27 cellular contexts compared by ENCODE assay signal in the genomic region with DNA sequence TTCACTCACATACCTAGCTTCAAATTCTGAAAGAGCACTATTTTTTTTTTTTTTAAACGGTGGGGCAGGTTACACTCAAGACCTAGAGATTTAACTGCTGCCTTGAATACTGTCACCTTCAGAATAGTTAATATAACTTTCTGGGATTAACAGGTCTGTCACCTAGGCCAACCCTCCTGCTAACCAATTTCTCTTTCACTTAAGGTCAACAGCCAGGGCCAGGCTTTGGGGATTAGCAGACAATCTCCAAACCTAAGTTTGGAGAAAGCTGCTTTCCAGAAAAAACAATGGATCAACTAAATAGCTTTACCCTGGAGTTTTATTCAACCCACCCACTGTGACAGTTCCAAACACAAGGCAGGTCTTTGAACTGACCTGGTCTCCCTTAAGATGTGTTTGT.
"Had no signal": no experiment of that assay in that cellular context is flagged by ENCODE, and none has a peak within 500 bp of the region (broad histone marks: within the 10 kb centered on the region; RNA-seq: fewer than 3 reads in every experiment).

No MANE protein-coding gene starts in this region.

- H3K27me3 ChIP-seq: cardiac muscle cell, Peyer's patch had no signal

- H3K4me1 Mint-ChIP-seq: activated CD4-positive, alpha-beta T cell treated with anti-CD3 and anti-CD28 coated beads, Interleukin-2, amount 10 ng/mL, durations not matched to agents 24 days and 14 days; activated naive CD8-positive, alpha-beta T cell treated with anti-CD3 and anti-CD28 coated beads for 36 hours; activated T-helper 17 cell treated with anti-CD3 and anti-CD28 coated beads, Interleukin-2, amount 50 U/mL, for 72 hours had no signal

- H3K4me3 ChIP-seq: cardiac muscle cell, Peyer's patch had no signal

- H3K27ac ChIP-seq: cardiac muscle cell, KMS-11, RWPE1 had no signal

- H3K4me3 Mint-ChIP-seq: activated CD4-positive, alpha-beta T cell treated with anti-CD3 and anti-CD28 coated beads, Interleukin-2, amount 10 ng/mL, durations not matched to agents 24 days and 14 days; activated CD8-positive, alpha-beta T cell treated with anti-CD3 and anti-CD28 coated beads for 36 hours; activated naive CD8-positive, alpha-beta T cell treated with anti-CD3 and anti-CD28 coated beads for 36 hours; activated T-cell treated with anti-CD3 and anti-CD28 coated beads, Interleukin-2, amount 50 U/mL, for 72 hours; activated T-helper 17 cell treated with anti-CD3 and anti-CD28 coated beads, Interleukin-2, amount 50 U/mL, for 72 hours had no signal

- H3K36me3 ChIP-seq: Peyer's patch had no signal

- H3K27me3 Mint-ChIP-seq: activated CD4-positive, alpha-beta T cell treated with anti-CD3 and anti-CD28 coated beads, Interleukin-2, amount 10 ng/mL, durations not matched to agents 24 days and 14 days; activated naive CD8-positive, alpha-beta T cell treated with anti-CD3 and anti-CD28 coated beads for 36 hours had no signal

- H3K27ac Mint-ChIP-seq: activated CD4-positive, alpha-beta T cell treated with anti-CD3 and anti-CD28 coated beads, Interleukin-2, amount 10 ng/mL, durations not matched to agents 24 days and 14 days; activated CD8-positive, alpha-beta T cell treated with anti-CD3 and anti-CD28 coated beads for 36 hours; activated naive CD8-positive, alpha-beta T cell treated with anti-CD3 and anti-CD28 coated beads for 36 hours; activated T-cell treated with anti-CD3 and anti-CD28 coated beads, Interleukin-2, amount 50 U/mL, for 72 hours; activated T-helper 17 cell treated with anti-CD3 and anti-CD28 coated beads, Interleukin-2, amount 50 U/mL, for 72 hours had no signal

- ATAC-seq: activated CD8-positive, alpha-beta T cell treated with anti-CD3 and anti-CD28 coated beads for 36 hours; activated T-cell treated with anti-CD3 and anti-CD28 coated beads, Interleukin-2, amount 50 U/mL, for 72 hours; activated T-helper 17 cell treated with anti-CD3 and anti-CD28 coated beads, Interleukin-2, amount 50 U/mL, for 72 hours; PC-3 had no signal

- H3K36me3 Mint-ChIP-seq: activated naive CD8-positive, alpha-beta T cell treated with anti-CD3 and anti-CD28 coated beads for 36 hours had no signal

- DNase-seq: activated CD4-positive, alpha-beta T cell treated with anti-CD3 and anti-CD28 coated beads, Interleukin-2, amount 10 ng/mL, durations not matched to agents 24 days and 14 days; activated CD4-positive, alpha-beta T cell treated with anti-CD3 and anti-CD28 coated beads, Interleukin-2, amount 50 U/mL, for 4 hours; activated CD8-positive, alpha-beta T cell treated with anti-CD3 and anti-CD28 coated beads for 36 hours; activated effector memory CD4-positive, alpha-beta T cell treated with anti-CD3 and anti-CD28 coated beads, Interleukin-2, amount 50 U/mL, for 16 hours; activated naive CD4-positive, alpha-beta T cell; activated naive CD4-positive, alpha-beta T cell treated with anti-CD3 and anti-CD28 coated beads, Interleukin-2, amount 50 U/mL, for 16 hours; activated naive CD8-positive, alpha-beta T cell treated with anti-CD3 and anti-CD28 coated beads for 36 hours; activated T-cell treated with anti-CD3 and anti-CD28 coated beads, Interleukin-2, amount 50 U/mL, for 1 hour; activated T-cell treated with anti-CD3 and anti-CD28 coated beads, Interleukin-2, amount 50 U/mL, for 72 hours; amniotic stem cell; aorta; NCI-H1092 treated with DMSO at 0.1 percent for 48 hours; NCI-H1417; NCI-H146; NCI-H187; NCI-H2081; NCI-H524; NK-92 treated with Interleukin-12 subunit alpha and Interleukin-12 subunit beta, amount 100 ng/mL, for 24 hours; PC-3; SIG-M5; SW 1271; T1000 had no signal

- H3K9me3 Mint-ChIP-seq: activated CD4-positive, alpha-beta T cell treated with anti-CD3 and anti-CD28 coated beads, Interleukin-2, amount 10 ng/mL, durations not matched to agents 24 days and 14 days; activated CD8-positive, alpha-beta T cell treated with anti-CD3 and anti-CD28 coated beads for 36 hours; activated naive CD8-positive, alpha-beta T cell treated with anti-CD3 and anti-CD28 coated beads for 36 hours; activated T-helper 17 cell treated with anti-CD3 and anti-CD28 coated beads, Interleukin-2, amount 50 U/mL, for 72 hours had no signal

- H3K9ac ChIP-seq: KMS-11 had no signal

- H3K4me2 ChIP-seq: KMS-11 had no signal

- H3K9me3 ChIP-seq: Peyer's patch had no signal

- H3K4me1 ChIP-seq: Peyer's patch had no signal
